ENCODE assay signal across 1 cellular context in the genomic region with DNA sequence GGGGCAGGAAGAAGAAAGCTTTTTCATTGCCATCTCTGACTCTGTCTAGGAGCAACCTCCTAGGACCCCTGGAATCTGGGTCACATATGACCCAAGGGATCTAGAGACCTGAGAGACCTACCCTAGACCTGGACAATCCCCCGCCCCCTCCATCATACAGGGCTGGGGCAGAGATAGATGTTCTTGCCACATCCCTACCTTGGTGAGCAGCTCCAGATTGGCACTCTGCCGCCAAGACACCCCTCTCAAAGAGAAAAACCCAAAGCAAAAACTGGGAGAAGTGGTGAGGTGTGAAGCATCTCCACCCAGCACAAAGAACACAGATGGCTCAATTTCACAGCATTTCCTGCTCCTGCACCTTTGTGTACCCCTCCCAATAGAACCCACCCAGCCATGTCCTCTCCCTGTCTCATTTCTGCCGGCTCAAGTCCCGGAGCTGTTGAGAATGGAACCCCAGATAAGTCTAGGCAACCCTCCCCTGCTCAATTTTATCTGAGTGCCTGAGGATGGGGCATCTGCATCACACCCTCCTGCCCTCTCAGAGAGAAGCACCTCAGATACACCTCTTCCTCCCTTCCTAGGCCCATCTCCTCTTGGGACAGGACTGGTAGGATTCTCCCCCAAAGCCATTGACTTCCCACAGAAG.
TF ChIP-seq lines count a peak whose summit lies in the region.

No MANE protein-coding gene starts in this region.

TF ChIP-seq in H1, 55 proteins besides CTCF, POLR2A, EP300 and RAD21 (continued from another document):
- TF ChIP-seq CHD7 (IDR thresholded peaks at IDR 0.05; ENCODE audit: insufficient replicate concordance, low read length): no peak
